Comparison of ENCODE assay signal across 27 cellular contexts in genomic region chr17:81543339-81543675, GRCh38. TPM values are rescaled to one million over a fixed set of nuclear protein-coding genes. Genes with fewer than 3 reads are reported as not detected.
"Had no signal": no experiment of that assay in that cellular context is flagged by ENCODE, and none has a peak within 500 bp of the region (broad histone marks: within the 10 kb centered on the region; RNA-seq: fewer than 3 reads in every experiment).

No MANE protein-coding gene starts in this region.

- H3K9me3 Mint-ChIP-seq: activated naive CD4-positive, alpha-beta T cell treated with anti-CD3 and anti-CD28 coated beads for 36 hours; activated naive CD8-positive, alpha-beta T cell treated with anti-CD3 and anti-CD28 coated beads, Interleukin-2, amount 10 ng/mL, durations not matched to agents 7 days and 5 days; nephron progenitor cell; stimulated activated naive B cell treated with anti-CD40 and anti-IgM and Interleukin-4, amounts not matched to agents 10 μg/mL and 1 μg/mL and 100 μg/mL, for 72 hours had no signal

- H3K4me1 Mint-ChIP-seq: activated naive CD8-positive, alpha-beta T cell treated with anti-CD3 and anti-CD28 coated beads, Interleukin-2, amount 10 ng/mL, durations not matched to agents 7 days and 5 days had no signal

- ATAC-seq: gastroesophageal sphincter; left colon; lower lobe of right lung; mucosa of descending colon; stimulated activated naive B cell treated with anti-CD40 and anti-IgM and Interleukin-4, amounts not matched to agents 10 μg/mL and 1 μg/mL and 100 μg/mL, for 72 hours had no signal

- H3K36me3 Mint-ChIP-seq: activated naive CD8-positive, alpha-beta T cell treated with anti-CD3 and anti-CD28 coated beads, Interleukin-2, amount 10 ng/mL, durations not matched to agents 7 days and 5 days had no signal

- H3K27ac Mint-ChIP-seq: activated naive CD4-positive, alpha-beta T cell treated with anti-CD3 and anti-CD28 coated beads for 36 hours; activated naive CD8-positive, alpha-beta T cell treated with anti-CD3 and anti-CD28 coated beads, Interleukin-2, amount 10 ng/mL, durations not matched to agents 7 days and 5 days; nephron progenitor cell; stimulated activated naive B cell treated with anti-CD40 and anti-IgM and Interleukin-4, amounts not matched to agents 10 μg/mL and 1 μg/mL and 100 μg/mL, for 72 hours had no signal

- H3K4me2 ChIP-seq: smooth muscle cell had no signal

- DNase-seq: activated CD4-positive, alpha-beta T cell treated with anti-CD3 and anti-CD28 coated beads for 4 hours; activated CD4-positive, alpha-beta T cell treated with anti-CD3 and anti-CD28 coated beads, Interleukin-2, amount 50 U/mL, for 48 hours; activated CD4-positive, CD25-positive, alpha-beta regulatory T cell; activated naive CD4-positive, alpha-beta T cell treated with anti-CD3 and anti-CD28 coated beads for 36 hours; activated naive CD8-positive, alpha-beta T cell treated with anti-CD3 and anti-CD28 coated beads, Interleukin-2, amount 10 ng/mL, durations not matched to agents 7 days and 5 days; activated T-cell treated with anti-CD3 and anti-CD28 coated beads, Interleukin-2, amount 50 U/mL, for 48 hours; amniotic stem cell; cerebellar nuclear complex; head of caudate nucleus; islet precursor cell; left colon; lower lobe of right lung; mesendoderm; mucosa of descending colon; nephron progenitor cell; sigmoid colon; stimulated activated CD4-positive, alpha-beta T cell treated with anti-CD3 and anti-CD28 coated beads, Interleukin-15, amount 100 ng/mL, for 24 hours; stimulated activated CD4-positive, alpha-beta T cell treated with anti-CD3 and anti-CD28 coated beads, Interleukin-2, amount 100 ng/mL, for 48 hours; stimulated activated CD8-positive, alpha-beta memory T cell treated with anti-CD3 and anti-CD28 coated beads, Interleukin-4, amount 100 ng/mL, for 48 hours; stimulated activated naive B cell treated with anti-CD40 and anti-IgM and Interleukin-4, amounts not matched to agents 10 μg/mL and 1 μg/mL and 100 μg/mL, for 72 hours; T1000; transverse colon had no signal

- H3K4me1 ChIP-seq: breast epithelium, gastroesophageal sphincter, lower lobe of right lung, sigmoid colon, transverse colon had no signal

- H3K4me3 ChIP-seq: breast epithelium, coronary artery, gastroesophageal sphincter, lower lobe of right lung, mucosa of descending colon, sigmoid colon, smooth muscle cell, transverse colon had no signal

- H3K27ac ChIP-seq: breast epithelium, coronary artery, epithelial cell of prostate, gastroesophageal sphincter, lower lobe of right lung, sigmoid colon, transverse colon had no signal

- H3K9me3 ChIP-seq: breast epithelium, gastroesophageal sphincter, lower lobe of right lung, mucosa of descending colon, sigmoid colon, transverse colon had no signal

- H3K27me3 Mint-ChIP-seq: activated naive CD8-positive, alpha-beta T cell treated with anti-CD3 and anti-CD28 coated beads, Interleukin-2, amount 10 ng/mL, durations not matched to agents 7 days and 5 days; stimulated activated naive B cell treated with anti-CD40 and anti-IgM and Interleukin-4, amounts not matched to agents 10 μg/mL and 1 μg/mL and 100 μg/mL, for 72 hours had no signal

- H3K27me3 ChIP-seq: breast epithelium, gastroesophageal sphincter, sigmoid colon, transverse colon had no signal

- H3K4me3 Mint-ChIP-seq: activated naive CD4-positive, alpha-beta T cell treated with anti-CD3 and anti-CD28 coated beads for 36 hours; activated naive CD8-positive, alpha-beta T cell treated with anti-CD3 and anti-CD28 coated beads, Interleukin-2, amount 10 ng/mL, durations not matched to agents 7 days and 5 days; nephron progenitor cell; stimulated activated naive B cell treated with anti-CD40 and anti-IgM and Interleukin-4, amounts not matched to agents 10 μg/mL and 1 μg/mL and 100 μg/mL, for 72 hours had no signal

RNA-seq across cellular contexts. Expression of gene FSCN2, which starts 15.1 kb away (rescaled TPM):
- total RNA-seq: activated naive CD4-positive, alpha-beta T cell treated with anti-CD3 and anti-CD28 coated beads for 36 hours had no signal
